8 cellular contexts compared by ENCODE assay signal in the genomic region with DNA sequence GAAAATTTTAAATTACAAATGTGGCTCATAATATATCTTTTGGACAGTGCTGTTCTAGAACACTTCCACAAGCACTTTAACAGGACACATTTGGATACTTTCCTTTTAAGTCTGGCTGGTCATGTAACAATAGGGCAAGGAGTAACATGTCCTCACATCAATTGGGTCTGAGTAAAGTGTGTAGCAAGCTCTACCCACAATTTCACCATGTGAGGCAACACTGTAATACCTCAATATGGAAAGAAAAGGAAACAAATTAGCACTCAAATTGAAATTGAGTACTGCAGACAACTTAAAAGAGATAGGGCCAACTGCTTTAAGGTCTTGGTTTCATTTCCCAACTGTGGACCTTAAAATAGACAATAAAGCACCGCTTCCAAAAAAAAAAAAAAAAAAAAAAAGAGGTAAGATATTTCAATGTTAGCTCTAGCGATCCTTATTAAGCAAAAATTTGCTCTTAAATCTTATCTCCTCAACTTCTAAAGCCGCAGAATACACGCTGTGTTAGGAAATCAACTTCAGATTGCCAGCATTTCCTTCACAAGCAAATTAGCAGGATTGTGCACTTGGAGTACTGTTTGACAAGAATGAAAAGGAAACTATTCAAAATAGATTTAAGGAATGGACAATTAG. TPM values are rescaled to one million over a fixed set of nuclear protein-coding genes. Genes with fewer than 3 reads are reported as not detected.
DNase-seq lines count a peak whose midpoint lies in the region; ATAC-seq and TF ChIP-seq lines count a peak whose summit lies in the region.

No MANE protein-coding gene starts in this region.

- no peaks in the 10 kb centered on the region; the same call in 1 of the 2 replicates for H4K20me1 ChIP-seq in GM23338 (replicated peaks; ENCODE audit: insufficient read depth)

- H3K4me1 Mint-ChIP-seq in GM23338 = peaks cover 25% of the 10 kb centered on the region

- H3K79me2 ChIP-seq in GM23338 (replicated peaks; ENCODE audit: insufficient read depth) = peaks cover 60% of the 10 kb centered on the region

- H3K9me2 ChIP-seq in GM23338 (ENCODE audit: insufficient read depth) = no peaks in the 10 kb centered on the region

- peak overlapping the region; percentile 77 for H3K4me3 ChIP-seq in GM23338

- ATAC-seq in GM23338 = no peak
- peak; percentile 25 for ATAC-seq in sciatic nerve
- no peak for ATAC-seq in GM21786 (IDR thresholded peaks at IDR 0.05; ENCODE audit: unreplicated experiment)
- no peak for ATAC-seq in HG03280 (IDR thresholded peaks at IDR 0.05; ENCODE audit: unreplicated experiment)

- H3K4me3 Mint-ChIP-seq in GM23338 = peak overlapping the region; percentile 96

- no peaks in the 10 kb centered on the region for H3K27me3 ChIP-seq in GM23338 (ENCODE audit: insufficient read depth)

- no peaks in the 10 kb centered on the region for H3K27me3 Mint-ChIP-seq in GM23338 (ENCODE audit: insufficient read depth, low read depth, poor library complexity)

- intact Hi-C loops in sciatic nerve (cut with DNase I) = no loop called here

- peaks cover 8% of the 10 kb centered on the region for H3K4me1 ChIP-seq in GM23338 (ENCODE audit: insufficient read depth)

- no peak for TF ChIP-seq CTCF in GM23338 (conservative IDR thresholded peaks at IDR 0.05; ENCODE audit: low read depth in 2 of 2)

- peak overlapping the region; percentile 87 for H3K4me2 ChIP-seq in GM23338

- no peaks in the 10 kb centered on the region; the same call in 2 of the 3 replicates for H3K36me3 Mint-ChIP-seq in GM23338 (ENCODE audit: low read depth)

- H3K27ac ChIP-seq in GM23338 (ENCODE audit: low read depth) = no peak overlapping the region

- H2AFZ ChIP-seq in GM23338 = no peak overlapping the region

- no peaks in the 10 kb centered on the region for H3F3A ChIP-seq in GM23338 (replicated peaks; ENCODE audit: low read depth)

- H3K9me3 Mint-ChIP-seq in GM23338 = no peaks in the 10 kb centered on the region

- DNase-seq in AG20443 (ENCODE audit: low spot score) = peak; percentile 13
- DNase-seq in GM23338 (ENCODE audit: low spot score) = no peak
- peak; percentile 49 for DNase-seq in SKM-1 (lab: John Stamatoyannopoulos, UW; ENCODE audit: unreplicated experiment)
- peak; percentile 73 for DNase-seq in fibroblast of peridontal ligament (ENCODE audit: extremely low read depth)
- no peak for DNase-seq in sciatic nerve (ENCODE audit: low spot score)
- DNase-seq in HK-2 (ENCODE audit: unreplicated experiment) = no peak

- no peak overlapping the region for H3K27ac Mint-ChIP-seq in GM23338

- H3K36me3 ChIP-seq in GM23338 (ENCODE audit: insufficient read depth) = no peaks in the 10 kb centered on the region

TF ChIP-seq in GM23338, 12 proteins besides CTCF, POLR2A, EP300 and RAD21 (continues in another document):
- TF ChIP-seq EZH2phosphoT487 (IDR thresholded peaks at IDR 0.05; ENCODE audit: unreplicated experiment) (no peak), CREB1 (CRISPR knock-in tag; IDR thresholded peaks at IDR 0.05; ENCODE audit: low read depth) (no peak), NANOG (IDR thresholded peaks at IDR 0.05; ENCODE audit: borderline replicate concordance) (no peak), ZNF114 (CRISPR knock-in tag; IDR thresholded peaks at IDR 0.05) (no peak), JUNB (IDR thresholded peaks at IDR 0.05; ENCODE audit: unreplicated experiment) (no peak), POLR2AphosphoS5 (IDR thresholded peaks at IDR 0.05; ENCODE audit: low read depth) (no peak), EZH2 (IDR thresholded peaks at IDR 0.05; ENCODE audit: low read depth, unreplicated experiment) (no peak), STAT1 (IDR thresholded peaks at IDR 0.05; ENCODE audit: unreplicated experiment) (no peak), ZNF331 (CRISPR knock-in tag; IDR thresholded peaks at IDR 0.05; ENCODE audit: low read depth) (no peak)
- TF ChIP-seq, protein P1, sequence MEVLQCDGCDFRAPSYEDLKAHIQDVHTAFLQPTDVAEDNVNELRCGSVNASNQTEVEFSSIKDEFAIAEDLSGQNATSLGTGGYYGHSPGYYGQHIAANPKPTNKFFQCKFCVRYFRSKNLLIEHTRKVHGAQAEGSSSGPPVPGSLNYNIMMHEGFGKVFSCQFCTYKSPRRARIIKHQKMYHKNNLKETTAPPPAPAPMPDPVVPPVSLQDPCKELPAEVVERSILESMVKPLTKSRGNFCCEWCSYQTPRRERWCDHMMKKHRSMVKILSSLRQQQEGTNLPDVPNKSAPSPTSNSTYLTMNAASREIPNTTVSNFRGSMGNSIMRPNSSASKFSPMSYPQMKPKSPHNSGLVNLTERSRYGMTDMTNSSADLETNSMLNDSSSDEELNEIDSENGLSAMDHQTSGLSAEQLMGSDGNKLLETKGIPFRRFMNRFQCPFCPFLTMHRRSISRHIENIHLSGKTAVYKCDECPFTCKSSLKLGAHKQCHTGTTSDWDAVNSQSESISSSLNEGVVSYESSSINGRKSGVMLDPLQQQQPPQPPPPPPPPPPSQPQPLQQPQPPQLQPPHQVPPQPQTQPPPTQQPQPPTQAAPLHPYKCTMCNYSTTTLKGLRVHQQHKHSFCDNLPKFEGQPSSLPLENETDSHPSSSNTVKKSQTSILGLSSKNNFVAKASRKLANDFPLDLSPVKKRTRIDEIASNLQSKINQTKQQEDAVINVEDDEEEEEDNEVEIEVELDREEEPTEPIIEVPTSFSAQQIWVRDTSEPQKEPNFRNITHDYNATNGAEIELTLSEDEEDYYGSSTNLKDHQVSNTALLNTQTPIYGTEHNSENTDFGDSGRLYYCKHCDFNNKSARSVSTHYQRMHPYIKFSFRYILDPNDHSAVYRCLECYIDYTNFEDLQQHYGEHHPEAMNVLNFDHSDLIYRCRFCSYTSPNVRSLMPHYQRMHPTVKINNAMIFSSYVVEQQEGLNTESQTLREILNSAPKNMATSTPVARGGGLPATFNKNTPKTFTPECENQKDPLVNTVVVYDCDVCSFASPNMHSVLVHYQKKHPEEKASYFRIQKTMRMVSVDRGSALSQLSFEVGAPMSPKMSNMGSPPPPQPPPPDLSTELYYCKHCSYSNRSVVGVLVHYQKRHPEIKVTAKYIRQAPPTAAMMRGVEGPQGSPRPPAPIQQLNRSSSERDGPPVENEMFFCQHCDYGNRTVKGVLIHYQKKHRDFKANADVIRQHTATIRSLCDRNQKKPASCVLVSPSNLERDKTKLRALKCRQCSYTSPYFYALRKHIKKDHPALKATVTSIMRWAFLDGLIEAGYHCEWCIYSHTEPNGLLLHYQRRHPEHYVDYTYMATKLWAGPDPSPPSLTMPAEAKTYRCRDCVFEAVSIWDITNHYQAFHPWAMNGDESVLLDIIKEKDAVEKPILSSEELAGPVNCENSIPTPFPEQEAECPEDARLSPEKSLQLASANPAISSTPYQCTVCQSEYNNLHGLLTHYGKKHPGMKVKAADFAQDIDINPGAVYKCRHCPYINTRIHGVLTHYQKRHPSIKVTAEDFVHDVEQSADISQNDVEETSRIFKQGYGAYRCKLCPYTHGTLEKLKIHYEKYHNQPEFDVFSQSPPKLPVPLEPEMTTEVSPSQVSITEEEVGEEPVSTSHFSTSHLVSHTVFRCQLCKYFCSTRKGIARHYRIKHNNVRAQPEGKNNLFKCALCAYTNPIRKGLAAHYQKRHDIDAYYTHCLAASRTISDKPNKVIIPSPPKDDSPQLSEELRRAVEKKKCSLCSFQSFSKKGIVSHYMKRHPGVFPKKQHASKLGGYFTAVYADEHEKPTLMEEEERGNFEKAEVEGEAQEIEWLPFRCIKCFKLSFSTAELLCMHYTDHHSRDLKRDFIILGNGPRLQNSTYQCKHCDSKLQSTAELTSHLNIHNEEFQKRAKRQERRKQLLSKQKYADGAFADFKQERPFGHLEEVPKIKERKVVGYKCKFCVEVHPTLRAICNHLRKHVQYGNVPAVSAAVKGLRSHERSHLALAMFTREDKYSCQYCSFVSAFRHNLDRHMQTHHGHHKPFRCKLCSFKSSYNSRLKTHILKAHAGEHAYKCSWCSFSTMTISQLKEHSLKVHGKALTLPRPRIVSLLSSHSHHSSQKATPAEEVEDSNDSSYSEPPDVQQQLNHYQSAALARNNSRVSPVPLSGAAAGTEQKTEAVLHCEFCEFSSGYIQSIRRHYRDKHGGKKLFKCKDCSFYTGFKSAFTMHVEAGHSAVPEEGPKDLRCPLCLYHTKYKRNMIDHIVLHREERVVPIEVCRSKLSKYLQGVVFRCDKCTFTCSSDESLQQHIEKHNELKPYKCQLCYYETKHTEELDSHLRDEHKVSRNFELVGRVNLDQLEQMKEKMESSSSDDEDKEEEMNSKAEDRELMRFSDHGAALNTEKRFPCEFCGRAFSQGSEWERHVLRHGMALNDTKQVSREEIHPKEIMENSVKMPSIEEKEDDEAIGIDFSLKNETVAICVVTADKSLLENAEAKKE (CRISPR knock-in tag; IDR thresholded peaks at IDR 0.05) = no peak
- TF ChIP-seq, protein P2, sequence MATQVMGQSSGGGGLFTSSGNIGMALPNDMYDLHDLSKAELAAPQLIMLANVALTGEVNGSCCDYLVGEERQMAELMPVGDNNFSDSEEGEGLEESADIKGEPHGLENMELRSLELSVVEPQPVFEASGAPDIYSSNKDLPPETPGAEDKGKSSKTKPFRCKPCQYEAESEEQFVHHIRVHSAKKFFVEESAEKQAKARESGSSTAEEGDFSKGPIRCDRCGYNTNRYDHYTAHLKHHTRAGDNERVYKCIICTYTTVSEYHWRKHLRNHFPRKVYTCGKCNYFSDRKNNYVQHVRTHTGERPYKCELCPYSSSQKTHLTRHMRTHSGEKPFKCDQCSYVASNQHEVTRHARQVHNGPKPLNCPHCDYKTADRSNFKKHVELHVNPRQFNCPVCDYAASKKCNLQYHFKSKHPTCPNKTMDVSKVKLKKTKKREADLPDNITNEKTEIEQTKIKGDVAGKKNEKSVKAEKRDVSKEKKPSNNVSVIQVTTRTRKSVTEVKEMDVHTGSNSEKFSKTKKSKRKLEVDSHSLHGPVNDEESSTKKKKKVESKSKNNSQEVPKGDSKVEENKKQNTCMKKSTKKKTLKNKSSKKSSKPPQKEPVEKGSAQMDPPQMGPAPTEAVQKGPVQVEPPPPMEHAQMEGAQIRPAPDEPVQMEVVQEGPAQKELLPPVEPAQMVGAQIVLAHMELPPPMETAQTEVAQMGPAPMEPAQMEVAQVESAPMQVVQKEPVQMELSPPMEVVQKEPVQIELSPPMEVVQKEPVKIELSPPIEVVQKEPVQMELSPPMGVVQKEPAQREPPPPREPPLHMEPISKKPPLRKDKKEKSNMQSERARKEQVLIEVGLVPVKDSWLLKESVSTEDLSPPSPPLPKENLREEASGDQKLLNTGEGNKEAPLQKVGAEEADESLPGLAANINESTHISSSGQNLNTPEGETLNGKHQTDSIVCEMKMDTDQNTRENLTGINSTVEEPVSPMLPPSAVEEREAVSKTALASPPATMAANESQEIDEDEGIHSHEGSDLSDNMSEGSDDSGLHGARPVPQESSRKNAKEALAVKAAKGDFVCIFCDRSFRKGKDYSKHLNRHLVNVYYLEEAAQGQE (IDR thresholded peaks at IDR 0.05; ENCODE audit: unreplicated experiment) = no peak

RNA-seq across cellular contexts. Expression of a gene that starts 1.7 kb away (rescaled TPM):
- total RNA-seq in GM23338 (2014; rRNA removed; shearing (Covaris generic)) = 44.1 and 44.4 TPM in 2 replicates
- polyA plus RNA-seq in GM23338 (2016; fragmentation: Nextera tagmentation; extraction: Ambion mirVana) = 14.2 and 15.3 TPM in 2 replicates
- 43.3 TPM for total RNA-seq in sciatic nerve

Comparison
In these comparisons a context has a peak if more than half of its experiments do, and no peak if none do; other contexts are left out.
1. DNase-seq: peak in AG20443 (single experiment), SKM-1 (single experiment) and fibroblast of peridontal ligament (single experiment); none in GM23338 (single experiment), sciatic nerve (single experiment) and HK-2 (single experiment).